ENCODE assay signal across 9 cellular contexts in genomic region chr10:14553434-14553833, GRCh38.
DNase-seq lines count a peak whose midpoint lies in the region; ATAC-seq, FAIRE-seq and TF ChIP-seq lines count a peak whose summit lies in the region.
"Had no signal": no experiment of that assay in that cellular context is flagged by ENCODE, and none has a peak within 500 bp of the region (broad histone marks: within the 10 kb centered on the region; RNA-seq: fewer than 3 reads in every experiment).

No MANE protein-coding gene starts in this region.

- no peaks in the 10 kb centered on the region for H3K36me3 ChIP-seq in Peyer's patch
- H3K36me3 ChIP-seq in BE2C = no peaks in the 10 kb centered on the region; the same call in 1 of the 2 replicates

- peak; percentile 60 for ATAC-seq in stimulated activated naive CD8-positive, alpha-beta T cell treated with anti-CD3 and anti-CD28 coated beads, Interleukin-15, Interleukin-2, amounts not matched to agents 100 U/mL and 50 U/mL, for 24 hours

- TF ChIP-seq CTCF in Peyer's patch (IDR thresholded peaks at IDR 0.05) (no peak), epithelial cell of esophagus (IDR thresholded peaks at IDR 0.05; ENCODE audit: insufficient read depth, low read depth, low read length, missing control alignments) (no peak), D721Med (IDR thresholded peaks at IDR 0.05; ENCODE audit: insufficient read depth, missing control alignments) (no peak), BE2C (IDR thresholded peaks at IDR 0.05; ENCODE audit: low read depth, low read length) (no peak)

- TF ChIP-seq POLR2A in Peyer's patch (IDR thresholded peaks at IDR 0.05) = no peak

- DNase-seq in DMS53 (lab: John Stamatoyannopoulos, UW) = peak; percentile 19
- no peak for DNase-seq in DMS53 treated with DMSO at 0.1 percent for 48 hours (lab: John Stamatoyannopoulos, UW; ENCODE audit: unreplicated experiment)
- DNase-seq in Peyer's patch = no peak
- DNase-seq in epithelial cell of esophagus (ENCODE audit: low read depth) = peak; percentile 67
- DNase-seq in stimulated activated naive CD8-positive, alpha-beta T cell treated with anti-CD3 and anti-CD28 coated beads, Interleukin-15, Interleukin-2, amounts not matched to agents 100 U/mL and 50 U/mL, for 24 hours = no peak
- no peak for DNase-seq in stimulated activated naive CD4-positive, alpha-beta T cell treated with Interleukin-2 at 50 U/mL for 16 hours (lab: John Stamatoyannopoulos, UW)
- DNase-seq in D721Med (ENCODE audit: insufficient read length, low spot score) = no peak
- DNase-seq in BE2C = no peak

- H3K4me3 ChIP-seq in Peyer's patch (no peak overlapping the region), epithelial cell of esophagus (ENCODE audit: low read length) (no peak overlapping the region), BE2C (ENCODE audit: low read depth, low read length) (no peak overlapping the region)

- H3K27me3 ChIP-seq in Peyer's patch (no peaks in the 10 kb centered on the region), BE2C (no peaks in the 10 kb centered on the region)

- FAIRE-seq in D721Med (lab: Jason Lieb, UNC) = no peak
- FAIRE-seq: A204.1 had no signal

- H3K27ac ChIP-seq in Peyer's patch = peak overlapping the region; percentile 38 to 80 (median 57)

- H3K9me3 ChIP-seq in Peyer's patch (no peaks in the 10 kb centered on the region), BE2C (no peaks in the 10 kb centered on the region)

- H3K4me1 ChIP-seq in Peyer's patch = peaks cover 0 to 47% (median 21%) of the 10 kb centered on the region in 4 donors
- H3K4me1 ChIP-seq in BE2C = no peaks in the 10 kb centered on the region

Comparison
In these comparisons a context has a peak if more than half of its experiments do, and no peak if none do; other contexts are left out.
1. DNase-seq: peak in DMS53 (single experiment) and epithelial cell of esophagus (single experiment); none in DMS53 treated with DMSO at 0.1 percent for 48 hours (single experiment), Peyer's patch (0 of 3), stimulated activated naive CD8-positive, alpha-beta T cell treated with anti-CD3 and anti-CD28 coated beads, Interleukin-15, Interleukin-2, amounts not matched to agents 100 U/mL and 50 U/mL, for 24 hours (single experiment), stimulated activated naive CD4-positive, alpha-beta T cell treated with Interleukin-2 at 50 U/mL for 16 hours (single experiment), D721Med (single experiment) and BE2C (single experiment).